Comparison of ENCODE assay signal across 19 cellular contexts in the genomic region with DNA sequence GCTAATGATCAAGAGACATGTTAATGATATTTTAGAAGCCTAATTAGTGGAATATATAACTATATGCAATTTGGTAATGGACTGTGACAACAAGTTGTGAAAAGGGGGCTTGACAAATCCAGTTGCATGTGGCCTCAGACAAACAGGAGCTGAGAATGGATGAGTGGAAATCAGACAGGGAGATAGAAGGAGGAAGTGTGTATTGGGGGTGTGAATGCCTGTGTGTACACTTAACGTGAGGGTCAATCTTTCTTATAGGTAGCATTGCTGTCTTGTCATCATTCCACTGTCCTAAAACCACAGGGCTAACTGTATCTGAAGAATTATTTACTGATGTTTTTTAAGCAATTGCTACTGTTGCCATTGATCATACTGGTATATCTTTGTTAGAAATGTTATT.
"Had no signal": no experiment of that assay in that cellular context is flagged by ENCODE, and none has a peak within 500 bp of the region (broad histone marks: within the 10 kb centered on the region; RNA-seq: fewer than 3 reads in every experiment).

No MANE protein-coding gene starts in this region.

- H3K9me3 Mint-ChIP-seq: activated CD4-positive, alpha-beta T cell treated with anti-CD3 and anti-CD28 coated beads, Interleukin-2, amount 10 ng/mL, durations not matched to agents 24 days and 14 days; activated naive CD8-positive, alpha-beta T cell treated with anti-CD3 and anti-CD28 coated beads, Interleukin-2, amount 10 ng/mL, durations not matched to agents 7 days and 5 days; activated T-cell treated with anti-CD3 and anti-CD28 coated beads, Interleukin-2, amount 50 U/mL, for 24 hours; activated T-helper 2 cell treated with anti-CD3 and anti-CD28 coated beads, Interferon-gamma antibody, Interleukin-2, Interleukin-4, amounts not matched to agents 10 μg/mL and 5 μg/mL and 100 μg/mL, durations not matched to agents 14 hours and 24 hours and 36 hours; neural crest cell; T-cell had no signal

- H3K4me1 Mint-ChIP-seq: activated CD4-positive, alpha-beta T cell treated with anti-CD3 and anti-CD28 coated beads, Interleukin-2, amount 10 ng/mL, durations not matched to agents 24 days and 14 days; activated naive CD8-positive, alpha-beta T cell treated with anti-CD3 and anti-CD28 coated beads, Interleukin-2, amount 10 ng/mL, durations not matched to agents 7 days and 5 days had no signal

- H3K4me3 ChIP-seq: right atrium auricular region, suprapubic skin, upper lobe of left lung had no signal

- H3K36me3 ChIP-seq: right atrium auricular region, upper lobe of left lung had no signal

- H3K27ac Mint-ChIP-seq: activated CD4-positive, alpha-beta T cell treated with anti-CD3 and anti-CD28 coated beads, Interleukin-2, amount 10 ng/mL, durations not matched to agents 24 days and 14 days; activated CD8-positive, alpha-beta T cell treated with anti-CD3 and anti-CD28 coated beads, Interleukin-2, amount 10 ng/mL, durations not matched to agents 7 days and 5 days; activated naive CD8-positive, alpha-beta T cell treated with anti-CD3 and anti-CD28 coated beads, Interleukin-2, amount 10 ng/mL, durations not matched to agents 7 days and 5 days; activated T-cell treated with anti-CD3 and anti-CD28 coated beads, Interleukin-2, amount 50 U/mL, for 24 hours; activated T-helper 2 cell treated with anti-CD3 and anti-CD28 coated beads, Interferon-gamma antibody, Interleukin-2, Interleukin-4, amounts not matched to agents 10 μg/mL and 5 μg/mL and 100 μg/mL, durations not matched to agents 14 hours and 24 hours and 36 hours; stimulated activated naive CD8-positive, alpha-beta T cell treated with anti-CD3 and anti-CD28 coated beads, Interleukin-15, Interleukin-2, amounts not matched to agents 100 ng/mL and 50 ng/mL, for 24 hours; T-cell had no signal

- H3K27me3 Mint-ChIP-seq: activated CD4-positive, alpha-beta T cell treated with anti-CD3 and anti-CD28 coated beads, Interleukin-2, amount 10 ng/mL, durations not matched to agents 24 days and 14 days; activated naive CD8-positive, alpha-beta T cell treated with anti-CD3 and anti-CD28 coated beads, Interleukin-2, amount 10 ng/mL, durations not matched to agents 7 days and 5 days; activated T-cell treated with anti-CD3 and anti-CD28 coated beads, Interleukin-2, amount 50 U/mL, for 24 hours had no signal

- H3K27me3 ChIP-seq: right atrium auricular region, suprapubic skin, upper lobe of left lung had no signal

- H3K27ac ChIP-seq: suprapubic skin, upper lobe of left lung had no signal

- DNase-seq: activated CD4-positive, alpha-beta T cell treated with anti-CD3 and anti-CD28 coated beads, Interleukin-2, amount 10 ng/mL, durations not matched to agents 24 days and 14 days; activated CD4-positive, CD25-positive, alpha-beta regulatory T cell; activated CD8-positive, alpha-beta T cell treated with anti-CD3 and anti-CD28 coated beads, Interleukin-2, amount 10 ng/mL, durations not matched to agents 7 days and 5 days; activated naive CD4-positive, alpha-beta T cell treated with Interleukin-2 at 50 U/mL for 16 hours; activated naive CD8-positive, alpha-beta T cell treated with anti-CD3 and anti-CD28 coated beads, Interleukin-2, amount 10 ng/mL, durations not matched to agents 7 days and 5 days; activated T-cell treated with anti-CD3 and anti-CD28 coated beads, Interleukin-2, amount 50 U/mL, for 24 hours; amygdala; foreskin melanocyte; head of caudate nucleus; mammary epithelial cell; stimulated activated CD4-positive, alpha-beta T cell treated with anti-CD3 and anti-CD28 coated beads, Interleukin-2, amount 100 ng/mL, for 24 hours; T-cell; upper lobe of left lung had no signal

- H3K4me3 Mint-ChIP-seq: activated CD4-positive, alpha-beta T cell treated with anti-CD3 and anti-CD28 coated beads, Interleukin-2, amount 10 ng/mL, durations not matched to agents 24 days and 14 days; activated CD8-positive, alpha-beta T cell treated with anti-CD3 and anti-CD28 coated beads, Interleukin-2, amount 10 ng/mL, durations not matched to agents 7 days and 5 days; activated naive CD8-positive, alpha-beta T cell treated with anti-CD3 and anti-CD28 coated beads, Interleukin-2, amount 10 ng/mL, durations not matched to agents 7 days and 5 days; activated T-cell treated with anti-CD3 and anti-CD28 coated beads, Interleukin-2, amount 50 U/mL, for 24 hours; neural crest cell; stimulated activated naive CD8-positive, alpha-beta T cell treated with anti-CD3 and anti-CD28 coated beads, Interleukin-15, Interleukin-2, amounts not matched to agents 100 ng/mL and 50 ng/mL, for 24 hours; T-cell had no signal

- ATAC-seq: activated CD8-positive, alpha-beta T cell treated with anti-CD3 and anti-CD28 coated beads, Interleukin-2, amount 10 ng/mL, durations not matched to agents 7 days and 5 days; left lobe of liver; T-cell had no signal

- H3K36me3 Mint-ChIP-seq: activated naive CD8-positive, alpha-beta T cell treated with anti-CD3 and anti-CD28 coated beads, Interleukin-2, amount 10 ng/mL, durations not matched to agents 7 days and 5 days; T-cell had no signal

- H3K9me3 ChIP-seq: right atrium auricular region, suprapubic skin, upper lobe of left lung had no signal
